In genomic region chr2:68936889-68937288, GRCh38 we compare ENCODE assay signal across 1 cellular context.
TF ChIP-seq lines count a peak whose summit lies in the region.

No MANE protein-coding gene starts in this region.

TF ChIP-seq in IMR-90, 13 proteins besides CTCF, POLR2A, EP300 and RAD21:
- TF ChIP-seq MAZ (IDR thresholded peaks at IDR 0.05; ENCODE audit: borderline replicate concordance, low read depth, low read length) (no peak), ELK1 (IDR thresholded peaks at IDR 0.05; ENCODE audit: borderline replicate concordance, low read depth, low read length) (no peak), RFX5 (IDR thresholded peaks at IDR 0.05; ENCODE audit: low read depth, low read length) (no peak)
